In genomic region chr15:84714816-84715215, GRCh38 we compare ENCODE assay signal across 8 cellular contexts. TPM values are rescaled to one million over a fixed set of nuclear protein-coding genes. Genes with fewer than 3 reads are reported as not detected.
DNase-seq lines count a peak whose midpoint lies in the region; ATAC-seq and TF ChIP-seq lines count a peak whose summit lies in the region.

No MANE protein-coding gene starts in this region.

- H3K36me3 Mint-ChIP-seq in IgD-negative memory B cell (peaks cover 3% of the 10 kb centered on the region), naive B cell (peaks cover 0 to 8% of the 10 kb centered on the region in 2 donors)

- no peak for ATAC-seq in naive B cell (ENCODE audit: low read depth in 2 of 2)

- TF ChIP-seq CTCF in AG10803 (conservative IDR thresholded peaks at IDR 0.05; ENCODE audit: low read length) (no peak), cardiac fibroblast (IDR thresholded peaks at IDR 0.05; ENCODE audit: low read depth, low read length) (no peak)

- DNase-seq in AG10803 (ENCODE audit: low read depth), result no peak
- no peak for DNase-seq in cardiac fibroblast (ENCODE audit: low read depth in 2 of 2)
- DNase-seq in naive B cell, result no peak
- DNase-seq in foreskin melanocyte, result no peak
- no peak for DNase-seq in putamen (ENCODE audit: low spot score)
- no peak for DNase-seq in OCI-M1 (lab: John Stamatoyannopoulos, UW)
- no peak for DNase-seq in LoVo (ENCODE audit: low spot score)

- H3K4me3 ChIP-seq in AG10803 (ENCODE audit: low read length), result peak overlapping the region; percentile 93
- H3K4me3 ChIP-seq in cardiac fibroblast (replicated peaks in 1 of 2; ENCODE audit: low read depth in 2 of 2, low read length in 2 of 2), result peak overlapping the region; percentile 82 to 89

- H3K4me3 Mint-ChIP-seq in IgD-negative memory B cell (peak overlapping the region; percentile 94 to 99 (median 97)), naive B cell (peak overlapping the region; percentile 92 to 100 (median 96))

- H3K9me3 Mint-ChIP-seq in IgD-negative memory B cell (no peaks in the 10 kb centered on the region), naive B cell (peaks cover 0 to 2% (median 0%) of the 10 kb centered on the region in 7 donors)

- peaks cover 17 to 24% (median 21%) of the 10 kb centered on the region in 3 donors for H3K4me1 Mint-ChIP-seq in IgD-negative memory B cell
- H3K4me1 Mint-ChIP-seq in naive B cell, result peaks cover 14 to 56% (median 31%) of the 10 kb centered on the region in 3 donors

- H3K27me3 Mint-ChIP-seq in IgD-negative memory B cell (no peaks in the 10 kb centered on the region), naive B cell (no peaks in the 10 kb centered on the region)

- H3K27ac Mint-ChIP-seq in IgD-negative memory B cell (peak overlapping the region; percentile 9 to 99 (median 83)), naive B cell (peak overlapping the region in 4 of 6 donors; percentile 9 to 99 (median 97))

RNA-seq across cellular contexts. Expression of gene SEC11A, which starts 1.1 kb away (rescaled TPM):
- 117 TPM for polyA plus RNA-seq in IgD-negative memory B cell
- polyA plus RNA-seq in naive B cell (ENCODE audit: low read depth in 6 of 6), result 100 to 1,000 TPM; 107 to 142 (median 130) TPM

RNA-seq across cellular contexts. Expression of gene ZNF592, which starts 33.6 kb away (rescaled TPM):
- 11.9 TPM for polyA plus RNA-seq in IgD-negative memory B cell
- 10 to 100 TPM in 1 of 6 donors, 1 to 10 TPM in 5; 2.2 to 21.4 (median 8.5) TPM for polyA plus RNA-seq in naive B cell (ENCODE audit: low read depth in 6 of 6)

RNA-seq across cellular contexts. Expression of gene NMB, which starts 56.8 kb away (rescaled TPM):
- polyA plus RNA-seq in IgD-negative memory B cell, result 5.1 TPM
- polyA plus RNA-seq in naive B cell (ENCODE audit: low read depth in 6 of 6), result 1 to 10 TPM; 3.1 to 8.2 (median 3.6) TPM
